1 cellular context compared by ENCODE assay signal in genomic region chr13:79485014-79485441, GRCh38.
TF ChIP-seq lines count a peak whose summit lies in the region.

No MANE protein-coding gene starts in this region.

TF ChIP-seq in HepG2, 621 proteins besides CTCF, POLR2A, EP300 and RAD21 (continued from another document and continues in another):
- TF ChIP-seq AHDC1 (CRISPR knock-in tag; IDR thresholded peaks at IDR 0.05; ENCODE audit: borderline replicate concordance) (peak; percentile 47; the same call in 1 of the 2 replicates), SOX5 (CRISPR knock-in tag; IDR thresholded peaks at IDR 0.05; ENCODE audit: borderline replicate concordance) (peak; percentile 45; the same call in 1 of the 2 replicates), ELF3 (CRISPR knock-in tag; IDR thresholded peaks at IDR 0.05) (peak; percentile 95), ZNF746 (CRISPR knock-in tag; IDR thresholded peaks at IDR 0.05) (no peak), ZFX (CRISPR knock-in tag; IDR thresholded peaks at IDR 0.05; ENCODE audit: low read depth) (no peak), SYNCRIP (IDR thresholded peaks at IDR 0.05; ENCODE audit: insufficient read depth, low read depth, low read length) (no peak), ZNF570 (CRISPR knock-in tag; IDR thresholded peaks at IDR 0.05; ENCODE audit: borderline replicate concordance) (no peak), FIP1L1 (IDR thresholded peaks at IDR 0.05; ENCODE audit: borderline replicate concordance, insufficient read depth, low read depth, low read length) (no peak), MLXIP (CRISPR knock-in tag; IDR thresholded peaks at IDR 0.05; ENCODE audit: borderline replicate concordance) (no peak), CHCHD3 (CRISPR knock-in tag; IDR thresholded peaks at IDR 0.05) (no peak), POLR2G (IDR thresholded peaks at IDR 0.05; ENCODE audit: low read depth, low read length) (no peak), ZNF672 (CRISPR knock-in tag; IDR thresholded peaks at IDR 0.05) (no peak), ZNF777 (CRISPR knock-in tag; IDR thresholded peaks at IDR 0.05) (no peak), ZNF33B (CRISPR knock-in tag; IDR thresholded peaks at IDR 0.05) (no peak), SMAD9 (CRISPR knock-in tag; IDR thresholded peaks at IDR 0.05) (no peak), GLI4 (CRISPR knock-in tag; IDR thresholded peaks at IDR 0.05; ENCODE audit: borderline replicate concordance) (no peak), ZNF781 (CRISPR knock-in tag; IDR thresholded peaks at IDR 0.05; ENCODE audit: borderline replicate concordance, not compliant biosample characterization) (no peak), DBP (CRISPR knock-in tag; IDR thresholded peaks at IDR 0.05; ENCODE audit: not compliant biosample characterization) (no peak), SKIL (CRISPR knock-in tag; IDR thresholded peaks at IDR 0.05; ENCODE audit: borderline replicate concordance) (no peak), NR2F1 (CRISPR knock-in tag; IDR thresholded peaks at IDR 0.05) (peak in 1 of 2 experiments; percentile 24; a peak in 1 of 4 replicates), NR1H2 (CRISPR knock-in tag; IDR thresholded peaks at IDR 0.05; ENCODE audit: borderline replicate concordance, low read depth) (no peak), ZNF839 (CRISPR knock-in tag; IDR thresholded peaks at IDR 0.05; ENCODE audit: borderline replicate concordance) (no peak), POGZ (CRISPR knock-in tag; IDR thresholded peaks at IDR 0.05) (no peak), GLMP (CRISPR knock-in tag; IDR thresholded peaks at IDR 0.05; ENCODE audit: borderline replicate concordance) (no peak), SIN3A (IDR thresholded peaks at IDR 0.05; ENCODE audit: borderline replicate concordance, low read depth, low read length) (no peak), FOXM1 (CRISPR knock-in tag; IDR thresholded peaks at IDR 0.05) (no peak), SMARCE1 (IDR thresholded peaks at IDR 0.05; ENCODE audit: borderline replicate concordance) (no peak), ZNF460 (CRISPR knock-in tag; IDR thresholded peaks at IDR 0.05; ENCODE audit: borderline replicate concordance) (no peak), HMG20A (CRISPR knock-in tag; IDR thresholded peaks at IDR 0.05; ENCODE audit: borderline replicate concordance) (0 out of 2 replicates have a peak, but pooled peaks have one; percentile 40), ZFP36L1 (CRISPR knock-in tag; IDR thresholded peaks at IDR 0.05) (no peak), TGIF2 (CRISPR knock-in tag; IDR thresholded peaks at IDR 0.05) (no peak), ZBTB20 (CRISPR knock-in tag; IDR thresholded peaks at IDR 0.05; ENCODE audit: borderline replicate concordance, low read depth) (peak; percentile 28; the same call in 1 of the 2 replicates), ELF4 (CRISPR knock-in tag; IDR thresholded peaks at IDR 0.05; ENCODE audit: borderline replicate concordance) (no peak), BCL6 (CRISPR knock-in tag; IDR thresholded peaks at IDR 0.05) (no peak), ZNF501 (CRISPR knock-in tag; IDR thresholded peaks at IDR 0.05) (no peak), NFE2 (CRISPR knock-in tag; IDR thresholded peaks at IDR 0.05) (no peak), MNT (IDR thresholded peaks at IDR 0.05) (no peak), ZNF646 (CRISPR knock-in tag; IDR thresholded peaks at IDR 0.05) (peak; percentile 61; the same call in 1 of the 2 replicates), RARA (CRISPR knock-in tag; IDR thresholded peaks at IDR 0.05) (peak; percentile 25; the same call in 1 of the 2 replicates), PLRG1 (conservative IDR thresholded peaks at IDR 0.05) (no peak), SAP130 (CRISPR knock-in tag; IDR thresholded peaks at IDR 0.05; ENCODE audit: low read depth) (peak; percentile 56), ZFYVE20 (CRISPR knock-in tag; IDR thresholded peaks at IDR 0.05; ENCODE audit: borderline replicate concordance, low read depth) (no peak), PAX8 (CRISPR knock-in tag; IDR thresholded peaks at IDR 0.05; ENCODE audit: borderline replicate concordance) (no peak), ZSCAN12 (CRISPR knock-in tag; IDR thresholded peaks at IDR 0.05) (no peak)
